1 cellular context compared by ENCODE assay signal in the genomic region with DNA sequence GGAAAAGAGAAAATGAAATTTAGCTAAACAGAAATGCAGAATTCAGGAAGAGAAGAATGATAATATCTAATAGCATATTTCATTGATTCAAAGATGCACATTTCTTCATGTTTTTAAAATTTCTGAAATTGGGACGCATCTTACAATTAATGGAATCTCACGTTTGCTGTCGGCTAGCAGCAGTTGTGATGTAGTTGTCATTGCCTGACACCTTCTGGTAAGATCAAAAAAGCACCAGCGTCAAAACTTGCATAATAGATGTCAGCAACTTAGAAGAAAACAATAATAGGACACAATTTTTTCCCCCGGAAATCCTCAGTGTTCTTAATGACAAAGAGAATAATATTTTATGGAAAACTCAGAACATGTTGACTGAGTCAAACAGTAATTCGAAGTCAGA.
TF ChIP-seq lines count a peak whose summit lies in the region.

No MANE protein-coding gene starts in this region.

TF ChIP-seq in endothelial cell of umbilical vein, 7 proteins besides CTCF, POLR2A, EP300 and RAD21 (continued from another document):
- TF ChIP-seq, protein P1, sequence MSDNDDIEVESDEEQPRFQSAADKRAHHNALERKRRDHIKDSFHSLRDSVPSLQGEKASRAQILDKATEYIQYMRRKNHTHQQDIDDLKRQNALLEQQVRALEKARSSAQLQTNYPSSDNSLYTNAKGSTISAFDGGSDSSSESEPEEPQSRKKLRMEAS (IDR thresholded peaks at IDR 0.05; ENCODE audit: insufficient read depth, insufficient read length), result no peak
